In genomic region chr13:25347156-25347555, GRCh38 we compare ENCODE assay signal across 16 cellular contexts.
"Had no signal": no experiment of that assay in that cellular context is flagged by ENCODE, and none has a peak within 500 bp of the region (broad histone marks: within the 10 kb centered on the region; RNA-seq: fewer than 3 reads in every experiment).

No MANE protein-coding gene starts in this region.

- H3K36me3 ChIP-seq: brain microvascular endothelial cell, pancreas, tibial artery, vagina had no signal

- H3K9me3 Mint-ChIP-seq: activated naive CD8-positive, alpha-beta T cell treated with anti-CD3 and anti-CD28 coated beads, Interleukin-2, amount 10 ng/mL, durations not matched to agents 7 days and 5 days; stimulated activated naive B cell treated with anti-CD40 and anti-IgM and Interleukin-4, amounts not matched to agents 10 μg/mL and 1 μg/mL and 100 μg/mL, for 72 hours had no signal

- H3K4me3 ChIP-seq: mucosa of descending colon, pancreas, tibial artery, vagina had no signal

- ATAC-seq: mucosa of descending colon; naive thymus-derived CD4-positive, alpha-beta T cell; pancreas; stimulated activated naive B cell treated with anti-CD40 and anti-IgM and Interleukin-4, amounts not matched to agents 10 μg/mL and 1 μg/mL and 100 μg/mL, for 72 hours had no signal

- H3K27me3 Mint-ChIP-seq: activated naive CD8-positive, alpha-beta T cell treated with anti-CD3 and anti-CD28 coated beads, Interleukin-2, amount 10 ng/mL, durations not matched to agents 7 days and 5 days had no signal

- DNase-seq: activated CD4-positive, alpha-beta T cell treated with anti-CD3 and anti-CD28 coated beads for 1 hour; activated CD4-positive, alpha-beta T cell treated with anti-CD3 and anti-CD28 coated beads, Interleukin-2, amount 50 U/mL, for 4 hours; activated naive CD4-positive, alpha-beta T cell; activated naive CD8-positive, alpha-beta T cell treated with anti-CD3 and anti-CD28 coated beads, Interleukin-2, amount 10 ng/mL, durations not matched to agents 7 days and 5 days; activated T-cell treated with anti-CD3 and anti-CD28 coated beads for 4 hours; brain microvascular endothelial cell; effector CD8-positive, alpha-beta T cell; foreskin melanocyte; head of caudate nucleus; mucosa of descending colon; naive thymus-derived CD4-positive, alpha-beta T cell; pancreas; stimulated activated naive B cell treated with anti-CD40 and anti-IgM and Interleukin-4, amounts not matched to agents 10 μg/mL and 1 μg/mL and 100 μg/mL, for 72 hours; T1000; tibial artery had no signal

- H3K4me1 Mint-ChIP-seq: activated naive CD8-positive, alpha-beta T cell treated with anti-CD3 and anti-CD28 coated beads, Interleukin-2, amount 10 ng/mL, durations not matched to agents 7 days and 5 days; naive thymus-derived CD4-positive, alpha-beta T cell had no signal

- H3K4me3 Mint-ChIP-seq: activated naive CD8-positive, alpha-beta T cell treated with anti-CD3 and anti-CD28 coated beads, Interleukin-2, amount 10 ng/mL, durations not matched to agents 7 days and 5 days; naive thymus-derived CD4-positive, alpha-beta T cell; stimulated activated naive B cell treated with anti-CD40 and anti-IgM and Interleukin-4, amounts not matched to agents 10 μg/mL and 1 μg/mL and 100 μg/mL, for 72 hours had no signal

- H3K27ac ChIP-seq: brain microvascular endothelial cell, pancreas, tibial artery, vagina had no signal

- H3K9me3 ChIP-seq: mucosa of descending colon, pancreas, tibial artery, vagina had no signal

- H3K4me1 ChIP-seq: pancreas, tibial artery, vagina had no signal

- H3K27ac Mint-ChIP-seq: activated naive CD8-positive, alpha-beta T cell treated with anti-CD3 and anti-CD28 coated beads, Interleukin-2, amount 10 ng/mL, durations not matched to agents 7 days and 5 days; naive thymus-derived CD4-positive, alpha-beta T cell; stimulated activated naive B cell treated with anti-CD40 and anti-IgM and Interleukin-4, amounts not matched to agents 10 μg/mL and 1 μg/mL and 100 μg/mL, for 72 hours had no signal

- H3K27me3 ChIP-seq: brain microvascular endothelial cell, pancreas, tibial artery, vagina had no signal
